Comparison of ENCODE assay signal across 10 cellular contexts in genomic region chr6:11196511-11197174, GRCh38. TPM values are rescaled to one million over a fixed set of nuclear protein-coding genes. Genes with fewer than 3 reads are reported as not detected.
DNase-seq lines count a peak whose midpoint lies in the region; ATAC-seq and TF ChIP-seq lines count a peak whose summit lies in the region.
"Had no signal": no experiment of that assay in that cellular context is flagged by ENCODE, and none has a peak within 500 bp of the region (broad histone marks: within the 10 kb centered on the region; RNA-seq: fewer than 3 reads in every experiment).

No MANE protein-coding gene starts in this region.

- H3K4me1 Mint-ChIP-seq in nephron progenitor cell: peaks cover 28% of the 10 kb centered on the region

- no peak for ATAC-seq in GM18502 (IDR thresholded peaks at IDR 0.05; ENCODE audit: poor library complexity, unreplicated experiment)
- no peak for ATAC-seq in GM21367 (IDR thresholded peaks at IDR 0.05; ENCODE audit: unreplicated experiment)
- ATAC-seq: stimulated activated effector memory CD8-positive, alpha-beta T cell treated with anti-CD3 and anti-CD28 coated beads, Interleukin-12 subunit alpha, Interleukin-12 subunit beta, amount 100 ng/mL, for 72 hours had no signal

- TF ChIP-seq CTCF in AG09319 (IDR thresholded peaks at IDR 0.05; ENCODE audit: low read depth, low read length) (no peak), nephron progenitor cell (IDR thresholded peaks at IDR 0.05) (no peak)

- DNase-seq in AG09319 (ENCODE audit: extremely low read depth, low read depth): peak; percentile 58
- peak; percentile 87 for DNase-seq in HS-27A (ENCODE audit: low read depth)
- peak; percentile 29 to 57 for DNase-seq in dermis microvascular lymphatic vessel endothelial cell (ENCODE audit: low read depth in 2 of 2)
- DNase-seq in nephron progenitor cell: no peak
- no peak for DNase-seq in NCI-H524 (lab: John Stamatoyannopoulos, UW)
- no peak for DNase-seq in superior temporal gyrus (ENCODE audit: extremely low spot score)
- DNase-seq: NCI-H2029 had no signal

- H3K36me3 Mint-ChIP-seq in nephron progenitor cell (ENCODE audit: low read depth): peaks cover 90% of the 10 kb centered on the region

- H3K27ac Mint-ChIP-seq in nephron progenitor cell: peak overlapping the region; percentile 69
- H3K27ac Mint-ChIP-seq: stimulated activated effector memory CD8-positive, alpha-beta T cell treated with anti-CD3 and anti-CD28 coated beads, Interleukin-12 subunit alpha, Interleukin-12 subunit beta, amount 100 ng/mL, for 72 hours had no signal

- H3K4me3 Mint-ChIP-seq in nephron progenitor cell: no peak overlapping the region
- H3K4me3 Mint-ChIP-seq: stimulated activated effector memory CD8-positive, alpha-beta T cell treated with anti-CD3 and anti-CD28 coated beads, Interleukin-12 subunit alpha, Interleukin-12 subunit beta, amount 100 ng/mL, for 72 hours had no signal

- H3K9me3 Mint-ChIP-seq in nephron progenitor cell: peaks cover 20% of the 10 kb centered on the region
- H3K9me3 Mint-ChIP-seq: stimulated activated effector memory CD8-positive, alpha-beta T cell treated with anti-CD3 and anti-CD28 coated beads, Interleukin-12 subunit alpha, Interleukin-12 subunit beta, amount 100 ng/mL, for 72 hours had no signal

- H3K27me3 Mint-ChIP-seq in nephron progenitor cell (ENCODE audit: low read depth, poor library complexity): no peaks in the 10 kb centered on the region

RNA-seq across cellular contexts. Expression of gene NEDD9, which starts 35.8 kb away (rescaled TPM):
- 51.6 and 85.7 TPM in 2 replicates for total RNA-seq in dermis microvascular lymphatic vessel endothelial cell

Comparison
In these comparisons a context has a peak if more than half of its experiments do, and no peak if none do; other contexts are left out.
1. DNase-seq: peak in AG09319 (single experiment), HS-27A (single experiment) and dermis microvascular lymphatic vessel endothelial cell (2 of 2); none in nephron progenitor cell (single experiment), NCI-H524 (0 of 2) and superior temporal gyrus (single experiment).